In genomic region chr17:44144966-44145739, GRCh38 we compare ENCODE assay signal across 16 cellular contexts. TPM values are rescaled to one million over a fixed set of nuclear protein-coding genes. Genes with fewer than 3 reads are reported as not detected.
DNase-seq lines count a peak whose midpoint lies in the region; ATAC-seq and TF ChIP-seq lines count a peak whose summit lies in the region.
"Had no signal": no experiment of that assay in that cellular context is flagged by ENCODE, and none has a peak within 500 bp of the region (broad histone marks: within the 10 kb centered on the region; RNA-seq: fewer than 3 reads in every experiment).

No MANE protein-coding gene starts in this region.

- no peaks in the 10 kb centered on the region for H3K9me3 ChIP-seq in cardiac muscle cell (ENCODE audit: low read depth)
- H3K9me3 ChIP-seq: HAP-1, tibial artery had no signal

- H3K27ac Mint-ChIP-seq in activated CD8-positive, alpha-beta memory T cell treated with anti-CD3 and anti-CD28 coated beads, Interleukin-2, amount 10 ng/mL, durations not matched to agents 7 days and 5 days = peak overlapping the region; percentile 52
- peak overlapping the region; percentile 66 for H3K27ac Mint-ChIP-seq in type B pancreatic cell
- H3K27ac Mint-ChIP-seq: activated naive CD4-positive, alpha-beta T cell treated with anti-CD3 and anti-CD28 coated beads for 36 hours; memory B cell had no signal

- H3K27me3 ChIP-seq in cardiac muscle cell = no peaks in the 10 kb centered on the region
- no peaks in the 10 kb centered on the region for H3K27me3 ChIP-seq in foreskin keratinocyte
- H3K27me3 ChIP-seq: tibial artery had no signal

- no peak for ATAC-seq in activated CD8-positive, alpha-beta memory T cell treated with anti-CD3 and anti-CD28 coated beads, Interleukin-2, amount 10 ng/mL, durations not matched to agents 7 days and 5 days
- ATAC-seq in foreskin keratinocyte = no peak

- no peaks in the 10 kb centered on the region for H3K27me3 Mint-ChIP-seq in activated CD8-positive, alpha-beta memory T cell treated with anti-CD3 and anti-CD28 coated beads, Interleukin-2, amount 10 ng/mL, durations not matched to agents 7 days and 5 days
- H3K27me3 Mint-ChIP-seq in type B pancreatic cell = no peaks in the 10 kb centered on the region
- H3K27me3 Mint-ChIP-seq: central memory CD8-positive, alpha-beta T cell had no signal

- H3K27ac ChIP-seq in cardiac muscle cell (peak overlapping the region; percentile 51), foreskin keratinocyte (no peak overlapping the region)
- H3K27ac ChIP-seq: tibial artery had no signal

- no peak overlapping the region for H3K4me3 Mint-ChIP-seq in activated CD8-positive, alpha-beta memory T cell treated with anti-CD3 and anti-CD28 coated beads, Interleukin-2, amount 10 ng/mL, durations not matched to agents 7 days and 5 days
- H3K4me3 Mint-ChIP-seq in type B pancreatic cell = peak overlapping the region; percentile 32
- H3K4me3 Mint-ChIP-seq: activated naive CD4-positive, alpha-beta T cell treated with anti-CD3 and anti-CD28 coated beads for 36 hours; central memory CD8-positive, alpha-beta T cell; memory B cell had no signal

- no peak overlapping the region for H3K4me3 ChIP-seq in cardiac muscle cell
- H3K4me3 ChIP-seq: HAP-1, tibial artery had no signal

- H3K36me3 Mint-ChIP-seq in activated CD8-positive, alpha-beta memory T cell treated with anti-CD3 and anti-CD28 coated beads, Interleukin-2, amount 10 ng/mL, durations not matched to agents 7 days and 5 days = peaks cover 23% of the 10 kb centered on the region
- H3K36me3 Mint-ChIP-seq in type B pancreatic cell = no peaks in the 10 kb centered on the region
- H3K36me3 Mint-ChIP-seq: memory B cell had no signal

- TF ChIP-seq CTCF in cardiac muscle cell (IDR thresholded peaks at IDR 0.05; ENCODE audit: low read depth, low read length) = no peak
- TF ChIP-seq CTCF in type B pancreatic cell (conservative IDR thresholded peaks at IDR 0.05) = no peak
- no peak for TF ChIP-seq CTCF in foreskin keratinocyte (conservative IDR thresholded peaks at IDR 0.05)

- H3K9me3 Mint-ChIP-seq in activated CD8-positive, alpha-beta memory T cell treated with anti-CD3 and anti-CD28 coated beads, Interleukin-2, amount 10 ng/mL, durations not matched to agents 7 days and 5 days (ENCODE audit: low read depth) = no peaks in the 10 kb centered on the region
- no peaks in the 10 kb centered on the region for H3K9me3 Mint-ChIP-seq in type B pancreatic cell
- H3K9me3 Mint-ChIP-seq: activated naive CD4-positive, alpha-beta T cell treated with anti-CD3 and anti-CD28 coated beads for 36 hours; central memory CD8-positive, alpha-beta T cell; memory B cell had no signal

- DNase-seq in activated CD8-positive, alpha-beta memory T cell treated with anti-CD3 and anti-CD28 coated beads, Interleukin-2, amount 10 ng/mL, durations not matched to agents 7 days and 5 days = no peak
- DNase-seq in activated CD8-positive, alpha-beta memory T cell treated with anti-CD3 and anti-CD28 coated beads, Interleukin-2, amount 50 U/mL, for 4 hours = no peak
- peak in 1 of 2 donors; percentile 45 for DNase-seq in cardiac muscle cell (ENCODE audit: low read depth in 1 of 2, low spot score in 1 of 2)
- DNase-seq in type B pancreatic cell (ENCODE audit: extremely low spot score, unreplicated experiment) = no peak
- DNase-seq in pons (ENCODE audit: low spot score) = no peak
- DNase-seq in foreskin keratinocyte = no peak
- DNase-seq: activated naive CD4-positive, alpha-beta T cell treated with anti-CD3 and anti-CD28 coated beads for 36 hours; NCI-H2081; NCI-H748 treated with DMSO at 0.1 percent for 48 hours; tibial artery had no signal

- CTCF ChIA-PET in activated CD8-positive, alpha-beta memory T cell treated with anti-CD3 and anti-CD28 coated beads, Interleukin-2, amount 10 ng/mL, durations not matched to agents 7 days and 5 days (lab: Charles Lee) = interaction anchor here (0.6 to 2.1 kb wide), 4 partner anchors 9 to 30 kb away, joined by 3 to 5 read pairs (median 4); partner anchors contain the start of gene HDAC5

- H3K36me3 ChIP-seq in cardiac muscle cell = no peaks in the 10 kb centered on the region
- H3K36me3 ChIP-seq: tibial artery had no signal

- peaks cover 44% of the 10 kb centered on the region for H3K4me1 ChIP-seq in cardiac muscle cell (ENCODE audit: low read depth)
- H3K4me1 ChIP-seq in foreskin keratinocyte = no peaks in the 10 kb centered on the region

- peaks cover 21% of the 10 kb centered on the region for H3K4me1 Mint-ChIP-seq in activated CD8-positive, alpha-beta memory T cell treated with anti-CD3 and anti-CD28 coated beads, Interleukin-2, amount 10 ng/mL, durations not matched to agents 7 days and 5 days
- peaks cover 6% of the 10 kb centered on the region for H3K4me1 Mint-ChIP-seq in type B pancreatic cell (ENCODE audit: unreplicated experiment)

RNA-seq across cellular contexts. Expression of gene HROB, which starts 3.4 kb away (rescaled TPM):
- 10 to 100 TPM; 19.8 to 23.1 TPM for total RNA-seq in activated CD8-positive, alpha-beta memory T cell treated with anti-CD3 and anti-CD28 coated beads, Interleukin-2, amount 10 ng/mL, durations not matched to agents 7 days and 5 days
- total RNA-seq in cardiac muscle cell = 3.6 and 9.6 TPM in 2 replicates
- polyA plus RNA-seq in cardiac muscle cell = 7.8 and 15.6 TPM in 2 replicates
- 5.4 and 10.6 TPM in 2 replicates for total RNA-seq in type B pancreatic cell (ENCODE audit: low replicate concordance)
- 11.1 and 12.9 TPM in 2 replicates for total RNA-seq in foreskin keratinocyte
- 8.8 and 9.3 TPM in 2 replicates for polyA plus RNA-seq in foreskin keratinocyte

RNA-seq across cellular contexts. Expression of gene HDAC5, which starts 21.7 kb away (rescaled TPM):
- total RNA-seq in activated CD8-positive, alpha-beta memory T cell treated with anti-CD3 and anti-CD28 coated beads, Interleukin-2, amount 10 ng/mL, durations not matched to agents 7 days and 5 days = 10 to 100 TPM; 25.5 to 32.5 TPM
- total RNA-seq in cardiac muscle cell (164 and 300 TPM in 2 replicates), type B pancreatic cell (ENCODE audit: low replicate concordance) (43.3 and 48.9 TPM in 2 replicates), foreskin keratinocyte (7.7 and 10.9 TPM in 2 replicates)
- polyA plus RNA-seq in cardiac muscle cell (94.1 and 209 TPM in 2 replicates), foreskin keratinocyte (4.4 and 6.7 TPM in 2 replicates)

RNA-seq across cellular contexts. Expression of gene ASB16, which starts 25.4 kb away (rescaled TPM):
- under 1 TPM in 1 of 2 experiments, not detected in 1; 0.26 TPM for total RNA-seq in activated CD8-positive, alpha-beta memory T cell treated with anti-CD3 and anti-CD28 coated beads, Interleukin-2, amount 10 ng/mL, durations not matched to agents 7 days and 5 days
- total RNA-seq in cardiac muscle cell (3.1 and 6.4 TPM in 2 replicates), type B pancreatic cell (ENCODE audit: low replicate concordance) (0.68 TPM in 1 of 2 replicates, not detected in the other), foreskin keratinocyte (not detected in 2 replicates)
- polyA plus RNA-seq in cardiac muscle cell (5.5 and 6.4 TPM in 2 replicates), foreskin keratinocyte (not detected in 2 replicates)
- total RNA-seq: A172, osteoblast, SK-MEL-5 had no signal

RNA-seq across cellular contexts. Expression of gene TMUB2, which starts 41.6 kb away (rescaled TPM):
- total RNA-seq in activated CD8-positive, alpha-beta memory T cell treated with anti-CD3 and anti-CD28 coated beads, Interleukin-2, amount 10 ng/mL, durations not matched to agents 7 days and 5 days = 10 to 100 TPM; 31.4 to 34.1 TPM
- 31.3 and 43.9 TPM in 2 replicates for total RNA-seq in cardiac muscle cell
- 40.5 and 50.7 TPM in 2 replicates for polyA plus RNA-seq in cardiac muscle cell
- 39.5 and 40.0 TPM in 2 replicates for total RNA-seq in type B pancreatic cell (ENCODE audit: low replicate concordance)
- total RNA-seq in foreskin keratinocyte = 20.3 and 20.4 TPM in 2 replicates
- polyA plus RNA-seq in foreskin keratinocyte = 23.7 and 25.7 TPM in 2 replicates

RNA-seq across cellular contexts. Expression of gene ATXN7L3, which starts 54.5 kb away (rescaled TPM):
- 100 to 1,000 TPM; 106 to 122 TPM for total RNA-seq in activated CD8-positive, alpha-beta memory T cell treated with anti-CD3 and anti-CD28 coated beads, Interleukin-2, amount 10 ng/mL, durations not matched to agents 7 days and 5 days
- total RNA-seq in cardiac muscle cell (79.0 and 91.0 TPM in 2 replicates), type B pancreatic cell (ENCODE audit: low replicate concordance) (96.7 and 111 TPM in 2 replicates), foreskin keratinocyte (43.5 and 45.3 TPM in 2 replicates)
- polyA plus RNA-seq in cardiac muscle cell (24.7 and 31.4 TPM in 2 replicates), foreskin keratinocyte (26.6 and 28.7 TPM in 2 replicates)
